Comparison of ENCODE assay signal across 9 cellular contexts in the genomic region with DNA sequence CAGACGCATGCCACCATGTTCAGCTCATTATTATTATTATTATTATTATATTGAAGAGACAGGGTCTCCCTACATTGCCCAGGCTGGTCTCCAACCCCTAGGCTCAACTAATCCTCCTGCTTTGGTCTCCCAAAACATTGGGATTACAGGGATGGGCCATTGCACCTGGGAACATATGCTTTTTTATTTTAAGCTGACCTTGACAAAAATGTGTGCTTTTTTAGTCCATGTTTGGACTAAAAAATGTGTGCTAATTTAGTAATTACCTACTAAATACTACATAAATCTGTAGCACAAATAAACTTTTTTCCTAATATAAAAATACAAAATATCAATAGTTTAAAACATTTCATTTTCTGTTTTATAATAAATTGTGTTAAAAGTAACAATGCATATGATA.
"Had no signal": no experiment of that assay in that cellular context is flagged by ENCODE, and none has a peak within 500 bp of the region (broad histone marks: within the 10 kb centered on the region; RNA-seq: fewer than 3 reads in every experiment).

No MANE protein-coding gene starts in this region.

- FAIRE-seq: HTR-8/SVneo, K562 had no signal

- H2AFZ ChIP-seq: GM23248 had no signal

- H3K9ac ChIP-seq: GM23248 had no signal

- ATAC-seq: HCT116, K562 had no signal

- DNase-seq: GOT3, H7, HFFc6, KG1 had no signal

- H3K27ac ChIP-seq: GM23248 had no signal

- H3K4me3 ChIP-seq: GM23248, HAP-1, K562 had no signal

- H3K36me3 ChIP-seq: HAP-1 had no signal

- H3K9me3 ChIP-seq: HAP-1 had no signal
